16 cellular contexts compared by ENCODE assay signal in the genomic region with DNA sequence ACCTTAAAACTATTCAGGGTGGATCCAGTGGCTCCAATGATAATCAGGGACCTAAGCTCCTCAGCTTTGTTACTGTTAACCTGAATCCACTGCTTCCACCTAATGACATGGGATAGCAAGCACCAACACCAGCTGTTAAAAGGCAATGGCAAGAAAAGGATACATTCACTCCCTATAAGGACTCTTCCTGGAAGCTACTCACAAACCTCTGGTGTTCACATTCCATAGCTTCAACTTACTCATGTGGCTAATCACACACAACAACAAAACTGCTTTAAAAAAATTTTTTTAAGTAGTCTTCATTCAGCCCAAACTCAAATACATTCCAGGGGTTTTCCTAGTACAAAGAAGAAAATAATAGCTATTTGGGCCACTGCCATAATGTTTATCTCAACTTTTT. TPM values are rescaled to one million over a fixed set of nuclear protein-coding genes. Genes with fewer than 3 reads are reported as not detected.
A peak's percentile ranks its signal among the peaks of the same experiment; 100 is the strongest.
DNase-seq lines count a peak whose midpoint lies in the region; ATAC-seq and TF ChIP-seq lines count a peak whose summit lies in the region.
"Had no signal": no experiment of that assay in that cellular context is flagged by ENCODE, and none has a peak within 500 bp of the region (broad histone marks: within the 10 kb centered on the region; RNA-seq: fewer than 3 reads in every experiment).

No MANE protein-coding gene starts in this region.

- H3T11ph ChIP-seq in H9 (ENCODE audit: low read length), result no peak overlapping the region

- TF ChIP-seq CTCF in astrocyte of the spinal cord (IDR thresholded peaks at IDR 0.05; ENCODE audit: low read depth, low read length) (no peak), fibroblast of villous mesenchyme (IDR thresholded peaks at IDR 0.05; ENCODE audit: insufficient read depth, low read depth, low read length) (no peak), gastroesophageal sphincter (IDR thresholded peaks at IDR 0.05) (no peak), H9 (conservative IDR thresholded peaks at IDR 0.05) (no peak)

- peaks cover 4 to 5% (median 4%) of the 10 kb centered on the region in 3 experiments; a peak in 4 of 7 replicates for H3K36me3 Mint-ChIP-seq in H9 (ENCODE audit: insufficient read depth in 1 of 3, low read depth in 3 of 3)

- H3K79me2 ChIP-seq in H9 (ENCODE audit: insufficient read depth, low read length), result peaks cover 6% of the 10 kb centered on the region; the same call in 1 of the 2 replicates

- H4K20me1 ChIP-seq in H9 (ENCODE audit: control insufficient read depth, insufficient read depth, insufficient read length), result no peaks in the 10 kb centered on the region

- H3K4ac ChIP-seq in H9 (ENCODE audit: low read depth, low read length), result no peak overlapping the region

- H2BK20ac ChIP-seq in H9 (ENCODE audit: low read depth, low read length, poor library complexity, severe bottlenecking), result no peak overlapping the region

- no peak for DNase-seq in left ventricle myocardium superior
- DNase-seq in right cardiac atrium, result no peak
- DNase-seq in astrocyte of the spinal cord (ENCODE audit: low read depth, low spot score), result peak; percentile 63
- peak; percentile 35 for DNase-seq in fibroblast of villous mesenchyme (ENCODE audit: low read depth)
- DNase-seq in NCI-H2107 treated with DMSO at 0.1 percent for 48 hours (lab: John Stamatoyannopoulos, UW; ENCODE audit: unreplicated experiment), result no peak
- DNase-seq in H9, result no peak
- DNase-seq: Calu3; CD4-positive, alpha-beta T cell; DMS79 treated with DMSO at 0.1 percent for 48 hours; Karpas-422; MM.1S; NCI-H1105; NCI-H1694 treated with DMSO at 0.1 percent for 48 hours; NCI-H510A had no signal

- no peak overlapping the region for H4K5ac ChIP-seq in H9 (ENCODE audit: insufficient read length, low read depth, low read length)

- no peak for TF ChIP-seq EP300 in gastroesophageal sphincter (IDR thresholded peaks at IDR 0.05)

- H2BK5ac ChIP-seq in H9 (ENCODE audit: insufficient read length, low read length), result no peak overlapping the region

- TF ChIP-seq POLR2A in gastroesophageal sphincter (IDR thresholded peaks at IDR 0.05), result no peak

- no peak overlapping the region for H3K23ac ChIP-seq in H9 (ENCODE audit: insufficient read length, low read depth, low read length)

- intact Hi-C loops in left ventricle myocardium superior (cut with micrococcal nuclease), result no loop called here
- intact Hi-C loops in right cardiac atrium (cut with DNase I), result loop anchor here in 2 of 4 donors (10.0 kb wide), 2 partner anchors 45 to 55 kb away; no protein-coding TSS in a partner anchor

- in situ Hi-C loops in astrocyte of the spinal cord (cut with HindIII; ENCODE audit: low sequenced_read_pairs), result no loop called here

- H3K56ac ChIP-seq in H9 (ENCODE audit: insufficient read length, low read depth, low read length), result no peak overlapping the region

- H3K27ac Mint-ChIP-seq in H9, result no peak overlapping the region
- H3K27ac Mint-ChIP-seq: CD4-positive, alpha-beta T cell had no signal

- no peak overlapping the region for H3K4me3 Mint-ChIP-seq in H9
- H3K4me3 Mint-ChIP-seq: CD4-positive, alpha-beta T cell had no signal

- H4K8ac ChIP-seq in H9 (replicated peaks; ENCODE audit: insufficient read length, low read depth, low read length), result no peak overlapping the region

- no peak overlapping the region for H3K4me3 ChIP-seq in right cardiac atrium (ENCODE audit: low read length)
- H3K4me3 ChIP-seq in astrocyte of the spinal cord (ENCODE audit: low read depth, low read length), result no peak overlapping the region
- no peak overlapping the region for H3K4me3 ChIP-seq in fibroblast of villous mesenchyme (ENCODE audit: low read depth, low read length)
- H3K4me3 ChIP-seq in gastroesophageal sphincter, result no peak overlapping the region
- H3K4me3 ChIP-seq: A549 had no signal

- no peaks in the 10 kb centered on the region for H3K9me3 Mint-ChIP-seq in H9
- H3K9me3 Mint-ChIP-seq: CD4-positive, alpha-beta T cell had no signal

- ATAC-seq in left ventricle myocardium superior (peak; percentile 26), right cardiac atrium (no peak), gastroesophageal sphincter (no peak)

- no peak overlapping the region for H3K27ac ChIP-seq in right cardiac atrium (ENCODE audit: low read length)
- no peak overlapping the region for H3K27ac ChIP-seq in gastroesophageal sphincter
- H3K27ac ChIP-seq in H9 (ENCODE audit: insufficient read length, low read depth, low read length), result no peak overlapping the region
- H3K27ac ChIP-seq: A549 had no signal

- H3K27me3 Mint-ChIP-seq in H9 (ENCODE audit: low read depth), result no peaks in the 10 kb centered on the region
- H3K27me3 Mint-ChIP-seq: CD4-positive, alpha-beta T cell had no signal

- H2BK120ac ChIP-seq in H9 (ENCODE audit: low read depth, low read length, poor library complexity, severe bottlenecking), result no peak overlapping the region

- H3K4me1 Mint-ChIP-seq in H9, result no peaks in the 10 kb centered on the region; a peak in 2 of 4 replicates

- H3K4me1 ChIP-seq in right cardiac atrium (ENCODE audit: control insufficient read depth, insufficient read depth, low read length) (no peaks in the 10 kb centered on the region), gastroesophageal sphincter (peaks cover 3 to 53% (median 8%) of the 10 kb centered on the region in 3 donors), H9 (ENCODE audit: insufficient read depth, low read length) (no peaks in the 10 kb centered on the region)

- no peak overlapping the region for H3K9ac ChIP-seq in H9 (ENCODE audit: extremely low read depth, insufficient read length, low read length)

- H3K14ac ChIP-seq in H9 (ENCODE audit: insufficient read depth, low read length), result no peak overlapping the region

- H2BK15ac ChIP-seq in H9 (ENCODE audit: low read depth, low read length), result no peak overlapping the region

- no peak overlapping the region for H3K18ac ChIP-seq in H9 (ENCODE audit: insufficient read length, low read depth, low read length)

- H2AK5ac ChIP-seq in H9 (ENCODE audit: insufficient read length, low read length), result no peak overlapping the region

- H4K91ac ChIP-seq in H9 (ENCODE audit: insufficient read length, low read depth, low read length), result no peak overlapping the region

- H2AFZ ChIP-seq in H9 (ENCODE audit: low read length), result no peak overlapping the region

- H3K23me2 ChIP-seq in H9 (ENCODE audit: insufficient read length, low read depth, low read length, poor library complexity, severe bottlenecking), result no peaks in the 10 kb centered on the region

- H3K9me3 ChIP-seq in right cardiac atrium (ENCODE audit: control insufficient read depth, low read length), result no peaks in the 10 kb centered on the region
- no peaks in the 10 kb centered on the region for H3K9me3 ChIP-seq in gastroesophageal sphincter
- no peaks in the 10 kb centered on the region for H3K9me3 ChIP-seq in H9 (ENCODE audit: control insufficient read depth, low read depth, low read length)
- H3K9me3 ChIP-seq: A549 had no signal

- H3K4me2 ChIP-seq in H9 (ENCODE audit: insufficient read depth, insufficient read length, low read length), result no peak overlapping the region
- H3K4me2 ChIP-seq: A549 had no signal

- H3K36me3 ChIP-seq in gastroesophageal sphincter, result no peaks in the 10 kb centered on the region

- H3K27me3 ChIP-seq in right cardiac atrium (ENCODE audit: control insufficient read depth, insufficient read depth), result no peaks in the 10 kb centered on the region
- no peaks in the 10 kb centered on the region for H3K27me3 ChIP-seq in gastroesophageal sphincter
- no peaks in the 10 kb centered on the region for H3K27me3 ChIP-seq in H9 (ENCODE audit: insufficient read depth, low read length)

- peaks cover 1% of the 10 kb centered on the region for H3K79me1 ChIP-seq in H9 (ENCODE audit: insufficient read depth, low read depth, low read length, poor library complexity, severe bottlenecking)

- H2BK12ac ChIP-seq in H9 (ENCODE audit: insufficient read length, low read depth, low read length), result no peak overlapping the region

RNA-seq across cellular contexts. Expression of gene ROCK2, which starts 24.5 kb away (rescaled TPM):
- total RNA-seq in left ventricle myocardium superior (34.2 TPM), right cardiac atrium (10 to 100 TPM; 40.2 to 60.7 (median 40.9) TPM), fibroblast of villous mesenchyme (45.1 and 54.0 TPM in 2 replicates), gastroesophageal sphincter (100 to 1,000 TPM; 102 to 130 (median 113) TPM), H9 (2021) (33.2 and 35.1 TPM in 2 replicates)
- polyA plus RNA-seq in right cardiac atrium, result 10.0 TPM

Comparison
In these comparisons a context has a peak if more than half of its experiments do, and no peak if none do; other contexts are left out.
1. DNase-seq: peak in astrocyte of the spinal cord (single experiment) and fibroblast of villous mesenchyme (single experiment); none in left ventricle myocardium superior (single experiment), right cardiac atrium (0 of 3), NCI-H2107 treated with DMSO at 0.1 percent for 48 hours (single experiment) and H9 (single experiment).